Comparison of ENCODE assay signal across 8 cellular contexts in the genomic region with DNA sequence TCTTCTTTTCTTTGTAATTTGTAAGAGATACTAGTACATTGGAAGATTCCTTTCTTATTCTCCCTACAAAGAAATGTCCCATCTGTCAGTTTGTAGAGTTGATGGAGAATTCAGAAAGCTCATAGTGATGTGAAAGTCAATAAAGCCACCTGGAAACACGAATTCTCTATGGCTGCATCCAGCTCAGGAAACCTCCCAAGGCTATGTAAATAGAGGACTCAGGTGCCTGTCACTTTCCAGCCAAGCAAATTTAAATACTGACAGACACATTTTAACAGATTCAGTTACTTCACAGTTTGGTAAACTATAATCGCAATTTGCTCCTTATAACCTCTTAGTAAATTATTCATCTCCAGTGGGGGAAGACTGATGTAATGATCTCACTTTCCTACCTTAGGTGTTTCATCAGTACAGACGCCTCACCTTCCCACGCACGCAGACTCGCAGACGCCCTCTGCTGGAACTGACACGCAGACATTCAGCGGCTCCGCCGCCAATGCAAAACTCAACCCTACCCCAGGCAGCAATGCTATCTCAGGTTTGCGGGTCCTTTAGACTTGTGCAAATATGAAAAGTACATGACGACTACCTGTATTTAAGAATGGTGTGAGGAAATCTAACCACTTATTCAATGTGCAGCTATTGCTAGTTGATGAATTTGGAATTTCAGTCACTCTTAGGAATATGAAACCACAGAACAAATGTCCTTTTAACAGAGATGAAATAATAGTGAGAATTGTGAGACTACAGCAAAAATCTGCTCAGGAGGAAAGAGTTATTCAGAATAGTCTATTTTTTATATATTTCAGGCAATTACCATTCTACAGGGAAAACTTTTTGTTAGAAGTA.
A peak's percentile ranks its signal among the peaks of the same experiment; 100 is the strongest.
DNase-seq lines count a peak whose midpoint lies in the region; TF ChIP-seq lines count a peak whose summit lies in the region.

No MANE protein-coding gene starts in this region.

- H3K4me1 ChIP-seq in adrenal gland (replicated peaks in 1 of 2) (no peaks in the 10 kb centered on the region), vagina (no peaks in the 10 kb centered on the region), SJCRH30 (no peaks in the 10 kb centered on the region)

- H3K27ac ChIP-seq in AG04450 (ENCODE audit: low read depth, low read length) (no peak overlapping the region), adrenal gland (no peak overlapping the region), vagina (no peak overlapping the region), SJCRH30 (no peak overlapping the region)

- H3K9me3 ChIP-seq in AG04450 (ENCODE audit: control insufficient read depth, insufficient read depth, low read length) (no peaks in the 10 kb centered on the region), adrenal gland (replicated peaks in 1 of 3) (no peaks in the 10 kb centered on the region), vagina (no peaks in the 10 kb centered on the region), SJCRH30 (replicated peaks) (no peaks in the 10 kb centered on the region)

- H3K36me3 ChIP-seq in adrenal gland (replicated peaks in 1 of 2) (no peaks in the 10 kb centered on the region), vagina (no peaks in the 10 kb centered on the region), SJCRH30 (no peaks in the 10 kb centered on the region)

- H3K27me3 ChIP-seq in AG04450 (ENCODE audit: control insufficient read depth, insufficient read depth, low read length) = no peaks in the 10 kb centered on the region
- no peaks in the 10 kb centered on the region for H3K27me3 ChIP-seq in adrenal gland
- no peaks in the 10 kb centered on the region for H3K27me3 ChIP-seq in vagina
- no peaks in the 10 kb centered on the region for H3K27me3 ChIP-seq in SJCRH30

- H3K4me3 ChIP-seq in AG04450 (ENCODE audit: low read depth, low read length) (no peak overlapping the region), adrenal gland (no peak overlapping the region), vagina (no peak overlapping the region), SJCRH30 (no peak overlapping the region)

- intact Hi-C loops in adrenal gland (cut with DNase I) = no loop called here
- intact Hi-C loops in vagina (cut with DNase I) = no loop called here

- TF ChIP-seq CTCF in AG04450 (IDR thresholded peaks at IDR 0.05; ENCODE audit: low read depth, low read length) = peak; percentile 85
- TF ChIP-seq CTCF in adrenal gland (IDR thresholded peaks at IDR 0.05) = peak; percentile 21 to 66 (median 48)
- peak in 1 of 3 experiments; percentile 8 for TF ChIP-seq CTCF in vagina (IDR thresholded peaks at IDR 0.05)

- no peak for DNase-seq in AG04450 (ENCODE audit: low read depth, low spot score)
- peak; percentile 22 for DNase-seq in HCEC 1CT
- DNase-seq in T-helper 1 cell = peak; percentile 40 to 65 (median 53)
- peak; percentile 32 to 61 (median 53) for DNase-seq in adrenal gland
- peak; percentile 57 for DNase-seq in iPS-NIHi11 (ENCODE audit: low spot score)
- peak; percentile 30 to 66 for DNase-seq in stimulated activated CD4-positive, alpha-beta T cell treated with anti-CD3 and anti-CD28 coated beads, Interleukin-15, amount 100 ng/mL, for 1 hour (ENCODE audit: low read depth in 1 of 2, low spot score in 1 of 2)
- DNase-seq in vagina (ENCODE audit: extremely low spot score in 2 of 2) = no peak
- DNase-seq in SJCRH30 = no peak

- POLR2A ChIA-PET in AG04450 (lab: Yijun Ruan, JAX) = no interaction called here

- TF ChIP-seq POLR2A in adrenal gland (IDR thresholded peaks at IDR 0.05) (no peak), vagina (IDR thresholded peaks at IDR 0.05) (no peak)

- CTCF ChIA-PET in AG04450 (lab: Charles Lee) = interaction anchor here (0.5 to 1.5 kb wide), 4 partner anchors 15 to 764 kb away, joined by 3 to 6 read pairs (median 4); no protein-coding TSS in a partner anchor

- WGBS in adrenal gland, 4 donors = 15 to 21% (median 20%) methylated on average over 13 of the region's 13 CpGs

Comparison
In these comparisons a context has a peak if more than half of its experiments do, and no peak if none do; other contexts are left out.
1. DNase-seq: peak in HCEC 1CT (single experiment), T-helper 1 cell (5 of 5), adrenal gland (7 of 7), iPS-NIHi11 (single experiment) and stimulated activated CD4-positive, alpha-beta T cell treated with anti-CD3 and anti-CD28 coated beads, Interleukin-15, amount 100 ng/mL, for 1 hour (2 of 2); none in AG04450 (single experiment), vagina (0 of 2) and SJCRH30 (0 of 2).